In the genomic region with DNA sequence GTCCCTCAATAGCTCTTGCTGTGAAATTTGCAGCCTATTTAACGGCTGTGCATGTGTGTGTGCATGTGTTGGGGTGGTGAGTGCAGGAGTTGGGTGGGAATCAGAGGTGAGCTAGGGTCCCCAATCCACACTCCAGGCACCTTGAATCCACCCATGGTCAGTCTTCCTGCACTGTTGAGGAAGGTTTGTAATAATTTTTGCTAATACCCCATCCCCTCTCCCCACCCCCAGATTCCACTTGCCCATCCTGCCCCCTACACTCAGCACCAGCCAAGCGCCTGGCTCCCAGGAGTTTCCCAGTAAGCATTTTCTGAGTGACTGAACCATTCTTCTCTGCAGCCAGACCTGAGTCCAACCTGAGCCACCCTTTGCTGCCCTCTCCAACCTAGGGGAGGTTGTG, we compare ENCODE assay signal across 35 cellular contexts.
DNase-seq lines count a peak whose midpoint lies in the region; ATAC-seq and TF ChIP-seq lines count a peak whose summit lies in the region.
"Had no signal": no experiment of that assay in that cellular context is flagged by ENCODE, and none has a peak within 500 bp of the region (broad histone marks: within the 10 kb centered on the region; RNA-seq: fewer than 3 reads in every experiment).

No MANE protein-coding gene starts in this region.

- no peak for TF ChIP-seq CTCF in right atrium auricular region (IDR thresholded peaks at IDR 0.05)
- no peak for TF ChIP-seq CTCF in activated CD8-positive, alpha-beta T cell treated with anti-CD3 and anti-CD28 coated beads for 36 hours (IDR thresholded peaks at IDR 0.05)

- H3K4me3 ChIP-seq in right atrium auricular region: no peak overlapping the region
- no peak overlapping the region for H3K4me3 ChIP-seq in neuronal stem cell (ENCODE audit: low read length in 2 of 2)
- H3K4me3 ChIP-seq: A549; BLaER1; BLaER1 treated with 17β-estradiol and CSF1 and Interleukin-3, amounts not matched to agents 10 nM and 100 nM had no signal

- no peak overlapping the region for H2BK12ac ChIP-seq in neuronal stem cell (ENCODE audit: low read length)

- H3K18ac ChIP-seq in neuronal stem cell (ENCODE audit: low read length): no peak overlapping the region

- intact Hi-C loops in cardiac septum (cut with DNase I): no loop called here
- intact Hi-C loops in activated CD8-positive, alpha-beta T cell treated with anti-CD3 and anti-CD28 coated beads for 36 hours (cut with micrococcal nuclease): no loop called here

- H3K4me1 ChIP-seq in right atrium auricular region (no peaks in the 10 kb centered on the region), neuronal stem cell (ENCODE audit: control insufficient read depth in 2 of 2, insufficient read depth in 1 of 2, low read depth in 1 of 2, low read length in 2 of 2) (peaks cover 0 to 3% of the 10 kb centered on the region in 2 donors)
- H3K4me1 ChIP-seq: A549; BE2C; BLaER1; BLaER1 treated with 17β-estradiol and CSF1 and Interleukin-3, amounts not matched to agents 10 nM and 100 nM; Caco-2 had no signal

- no peak overlapping the region for H2AFZ ChIP-seq in neuronal stem cell (ENCODE audit: low read length)

- CTCF ChIA-PET in activated CD8-positive, alpha-beta T cell treated with anti-CD3 and anti-CD28 coated beads for 36 hours (lab: Charles Lee): no interaction called here

- ATAC-seq in left lobe of liver (no peak), T-helper 17 cell (no peak)
- ATAC-seq in activated CD8-positive, alpha-beta T cell treated with anti-CD3 and anti-CD28 coated beads for 36 hours: no peak
- ATAC-seq: A549; CD8-positive, alpha-beta T cell had no signal

- H3K27me3 Mint-ChIP-seq in T-helper 17 cell: no peaks in the 10 kb centered on the region
- no peaks in the 10 kb centered on the region for H3K27me3 Mint-ChIP-seq in activated CD8-positive, alpha-beta T cell treated with anti-CD3 and anti-CD28 coated beads for 36 hours
- H3K27me3 Mint-ChIP-seq: B cell; CD4-positive, alpha-beta memory T cell; CD4-positive, alpha-beta T cell; CD4-positive, CD25-positive, alpha-beta regulatory T cell had no signal

- no peaks in the 10 kb centered on the region for H3K9me3 Mint-ChIP-seq in activated CD8-positive, alpha-beta T cell treated with anti-CD3 and anti-CD28 coated beads for 36 hours
- H3K9me3 Mint-ChIP-seq: CD4-positive, alpha-beta T cell; CD4-positive, CD25-positive, alpha-beta regulatory T cell; CD8-positive, alpha-beta T cell had no signal

- H4K8ac ChIP-seq in neuronal stem cell (ENCODE audit: low read depth, low read length): no peak overlapping the region

- H3K9me3 ChIP-seq in right atrium auricular region (no peaks in the 10 kb centered on the region), neuronal stem cell (replicated peaks in 1 of 2; ENCODE audit: control insufficient read depth in 2 of 2, insufficient read depth in 1 of 2, low read depth in 1 of 2, low read length in 2 of 2) (no peaks in the 10 kb centered on the region), T-helper 17 cell (ENCODE audit: control insufficient read depth, low read length, poor library complexity, severe bottlenecking) (no peaks in the 10 kb centered on the region)
- H3K9me3 ChIP-seq: A549; BE2C; BLaER1; BLaER1 treated with 17β-estradiol and CSF1 and Interleukin-3, amounts not matched to agents 10 nM and 100 nM; Caco-2 had no signal

- no peak overlapping the region for H3K27ac ChIP-seq in right atrium auricular region
- H3K27ac ChIP-seq in neuronal stem cell (replicated peaks; ENCODE audit: low read length): no peak overlapping the region
- H3K27ac ChIP-seq: 22Rv1; A549; BLaER1; BLaER1 treated with 17β-estradiol and CSF1 and Interleukin-3, amounts not matched to agents 10 nM and 100 nM; C4-2B had no signal

- no peak overlapping the region for H3K4me3 Mint-ChIP-seq in T-helper 17 cell
- H3K4me3 Mint-ChIP-seq in activated CD8-positive, alpha-beta T cell treated with anti-CD3 and anti-CD28 coated beads for 36 hours: no peak overlapping the region
- H3K4me3 Mint-ChIP-seq: B cell; CD14-positive monocyte; CD4-positive, alpha-beta memory T cell; CD4-positive, alpha-beta T cell; CD4-positive, CD25-positive, alpha-beta regulatory T cell; CD8-positive, alpha-beta memory T cell; CD8-positive, alpha-beta T cell had no signal

- H3K27me3 ChIP-seq in right atrium auricular region (no peaks in the 10 kb centered on the region), neuronal stem cell (ENCODE audit: control insufficient read depth in 3 of 3, insufficient read depth in 3 of 3, low read depth in 1 of 3, low read length in 3 of 3) (no peaks in the 10 kb centered on the region)
- H3K27me3 ChIP-seq: BE2C; BLaER1; BLaER1 treated with 17β-estradiol and CSF1 and Interleukin-3, amounts not matched to agents 10 nM and 100 nM had no signal

- no peak overlapping the region for H3K9ac ChIP-seq in neuronal stem cell (ENCODE audit: low read depth, low read length, poor library complexity)
- H3K9ac ChIP-seq: BLaER1; BLaER1 treated with 17β-estradiol and CSF1 and Interleukin-3, amounts not matched to agents 10 nM and 100 nM had no signal

- H3K36me3 Mint-ChIP-seq in T-helper 17 cell (ENCODE audit: low read depth): no peaks in the 10 kb centered on the region
- H3K36me3 Mint-ChIP-seq in activated CD8-positive, alpha-beta T cell treated with anti-CD3 and anti-CD28 coated beads for 36 hours (ENCODE audit: low read depth): no peaks in the 10 kb centered on the region
- H3K36me3 Mint-ChIP-seq: CD14-positive monocyte; CD4-positive, CD25-positive, alpha-beta regulatory T cell; CD8-positive, alpha-beta T cell had no signal

- no peak overlapping the region for H3K4ac ChIP-seq in neuronal stem cell (ENCODE audit: low read length)

- no peak overlapping the region for H2BK5ac ChIP-seq in neuronal stem cell (ENCODE audit: low read length)

- H2BK15ac ChIP-seq in neuronal stem cell (ENCODE audit: low read length): no peak overlapping the region

- no peak overlapping the region for H4K91ac ChIP-seq in neuronal stem cell (ENCODE audit: low read depth, low read length, poor library complexity)

- peaks cover 41% of the 10 kb centered on the region for H3K36me3 ChIP-seq in right atrium auricular region
- H3K36me3 ChIP-seq in neuronal stem cell (replicated peaks in 1 of 2; ENCODE audit: control insufficient read depth in 2 of 2, insufficient read depth in 2 of 2, low read length in 2 of 2): no peaks in the 10 kb centered on the region
- H3K36me3 ChIP-seq: BE2C; BLaER1; BLaER1 treated with 17β-estradiol and CSF1 and Interleukin-3, amounts not matched to agents 10 nM and 100 nM had no signal

- no peak overlapping the region for H2AK5ac ChIP-seq in neuronal stem cell (ENCODE audit: low read depth, low read length)

- no CpG with 5 or more reads among the region's 2 CpGs for WGBS in neuronal stem cell (ENCODE audit: extremely low coverage in 2 of 2, insufficient read length in 2 of 2, insufficient replicate concordance in 1 of 2), 2 donors

- no peak overlapping the region for H3K23ac ChIP-seq in neuronal stem cell (ENCODE audit: low read depth, low read length, poor library complexity)

- H2BK120ac ChIP-seq in neuronal stem cell (ENCODE audit: low read depth, low read length): no peak overlapping the region

- H3K14ac ChIP-seq in neuronal stem cell (ENCODE audit: low read length): peak overlapping the region; percentile 23

- no peak overlapping the region for H3K27ac Mint-ChIP-seq in T-helper 17 cell
- no peak overlapping the region for H3K27ac Mint-ChIP-seq in activated CD8-positive, alpha-beta T cell treated with anti-CD3 and anti-CD28 coated beads for 36 hours
- H3K27ac Mint-ChIP-seq: B cell; CD14-positive monocyte; CD4-positive, alpha-beta memory T cell; CD4-positive, alpha-beta T cell; CD4-positive, CD25-positive, alpha-beta regulatory T cell; CD8-positive, alpha-beta T cell had no signal

- no peaks in the 10 kb centered on the region for H3K79me1 ChIP-seq in neuronal stem cell (ENCODE audit: low read depth, low read length)

- DNase-seq in cardiac septum (ENCODE audit: low spot score): peak; percentile 55
- DNase-seq in right atrium auricular region (ENCODE audit: low spot score): no peak
- DNase-seq in islet precursor cell: peak; percentile 29
- DNase-seq in left lobe of liver (ENCODE audit: low spot score): peak; percentile 15
- DNase-seq in neuronal stem cell (ENCODE audit: low spot score): no peak
- no peak for DNase-seq in T-helper 17 cell
- no peak for DNase-seq in activated CD8-positive, alpha-beta T cell treated with anti-CD3 and anti-CD28 coated beads for 36 hours
- DNase-seq in NCI-H1436 treated with DMSO at 0.1 percent for 48 hours (lab: John Stamatoyannopoulos, UW): no peak
- DNase-seq: 8988T; ACHN; AML-193; C1 segment of cervical spinal cord; Caco-2; Calu3; CD4-positive, alpha-beta memory T cell; CD4-positive, alpha-beta T cell; CD4-positive, CD25-positive, alpha-beta regulatory T cell; CD8-positive, alpha-beta memory T cell; CD8-positive, alpha-beta T cell; COR-L47; DMS 273 treated with DMSO at 0.1 percent for 48 hours; DMS153; DMS53; DMS79; DMS79 treated with DMSO at 0.1 percent for 48 hours; DND-41; EL had no signal

- POLR2A ChIA-PET in activated CD8-positive, alpha-beta T cell treated with anti-CD3 and anti-CD28 coated beads for 36 hours (lab: Charles Lee): no interaction called here

- H3K4me2 ChIP-seq in neuronal stem cell (ENCODE audit: insufficient read depth, low read length, poor library complexity, severe bottlenecking): no peak overlapping the region
- H3K4me2 ChIP-seq: A549; BLaER1; BLaER1 treated with 17β-estradiol and CSF1 and Interleukin-3, amounts not matched to agents 10 nM and 100 nM had no signal

- H3K4me1 Mint-ChIP-seq in T-helper 17 cell: no peaks in the 10 kb centered on the region
- H3K4me1 Mint-ChIP-seq in activated CD8-positive, alpha-beta T cell treated with anti-CD3 and anti-CD28 coated beads for 36 hours (ENCODE audit: low read depth): no peaks in the 10 kb centered on the region
- H3K4me1 Mint-ChIP-seq: B cell; CD14-positive monocyte; CD4-positive, alpha-beta memory T cell; CD4-positive, CD25-positive, alpha-beta regulatory T cell; CD8-positive, alpha-beta memory T cell had no signal

Comparison
In these comparisons a context has a peak if more than half of its experiments do, and no peak if none do; other contexts are left out.
1. DNase-seq: peak in cardiac septum (single experiment), islet precursor cell (single experiment) and left lobe of liver (single experiment); none in right atrium auricular region (single experiment), neuronal stem cell (single experiment), T-helper 17 cell (0 of 3), activated CD8-positive, alpha-beta T cell treated with anti-CD3 and anti-CD28 coated beads for 36 hours (single experiment) and NCI-H1436 treated with DMSO at 0.1 percent for 48 hours (single experiment).